Comparison of ENCODE assay signal across 1 cellular context in the genomic region with DNA sequence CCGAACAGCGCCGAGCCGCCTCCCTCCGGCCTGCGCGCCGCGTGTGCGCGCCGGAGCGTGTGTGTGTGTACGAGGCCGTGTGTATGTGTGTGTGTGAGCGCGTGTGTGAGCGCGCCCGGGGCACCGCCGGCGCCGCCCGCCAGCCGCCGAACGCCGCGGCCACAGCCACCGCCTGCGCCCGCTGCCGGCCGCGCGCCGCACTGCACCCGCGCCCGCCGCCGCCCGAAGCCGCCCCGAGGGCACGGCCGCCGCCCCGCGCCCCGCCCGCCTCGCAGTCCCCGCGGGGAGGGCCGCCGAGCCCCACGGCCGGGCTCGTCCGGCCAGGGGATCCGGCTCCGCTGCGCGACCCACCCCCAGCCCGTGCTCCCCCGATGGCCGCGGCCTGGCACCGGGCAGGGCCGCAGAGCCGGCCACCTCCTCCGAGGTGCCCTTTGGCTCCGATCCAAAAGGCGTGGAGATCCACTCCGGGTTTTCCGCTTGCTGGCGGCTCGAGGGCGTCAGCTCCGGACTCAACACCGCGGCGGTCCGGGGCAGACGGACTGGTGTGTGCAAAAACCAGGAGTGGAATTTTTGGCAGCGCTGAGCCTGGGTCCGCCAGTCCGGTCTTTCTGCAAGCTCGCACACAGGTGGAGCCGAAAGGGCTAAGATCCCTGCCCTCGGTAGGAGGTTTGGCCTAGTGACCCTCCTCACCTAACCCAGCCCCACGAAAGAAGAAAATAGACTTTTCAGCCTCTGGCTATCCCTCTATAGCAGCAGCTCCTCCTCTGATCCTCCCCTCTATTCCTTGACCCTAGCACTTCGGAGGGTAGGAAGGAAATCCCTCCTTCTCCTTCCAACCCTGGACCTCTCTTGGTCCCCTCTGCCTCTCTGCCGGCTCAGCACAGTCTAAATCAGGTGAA.
A peak's percentile ranks its signal among the peaks of the same experiment; 100 is the strongest.
TF ChIP-seq lines count a peak whose summit lies in the region.

A gene with protein sequence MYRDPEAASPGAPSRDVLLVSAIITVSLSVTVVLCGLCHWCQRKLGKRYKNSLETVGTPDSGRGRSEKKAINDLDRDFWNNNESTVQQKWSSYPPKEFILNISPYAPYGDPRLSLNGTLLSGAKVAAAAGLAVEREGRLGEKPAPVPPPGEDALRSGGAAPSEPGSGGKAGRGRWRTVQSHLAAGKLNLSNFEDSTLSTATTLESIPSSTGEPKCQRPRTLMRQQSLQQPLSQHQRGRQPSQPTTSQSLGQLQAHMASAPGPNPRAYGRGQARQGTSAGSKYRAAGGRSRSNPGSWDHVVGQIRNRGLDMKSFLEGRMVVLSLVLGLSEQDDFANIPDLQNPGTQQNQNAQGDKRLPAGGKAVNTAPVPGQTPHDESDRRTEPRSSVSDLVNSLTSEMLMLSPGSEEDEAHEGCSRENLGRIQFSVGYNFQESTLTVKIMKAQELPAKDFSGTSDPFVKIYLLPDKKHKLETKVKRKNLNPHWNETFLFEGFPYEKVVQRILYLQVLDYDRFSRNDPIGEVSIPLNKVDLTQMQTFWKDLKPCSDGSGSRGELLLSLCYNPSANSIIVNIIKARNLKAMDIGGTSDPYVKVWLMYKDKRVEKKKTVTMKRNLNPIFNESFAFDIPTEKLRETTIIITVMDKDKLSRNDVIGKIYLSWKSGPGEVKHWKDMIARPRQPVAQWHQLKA (minus strand): TSS at position 47 of the 899 bp plus-strand sequence. CDS start 256 bp downstream, outside the sequence.

TF ChIP-seq in HepG2, 621 proteins besides CTCF, POLR2A, EP300 and RAD21 (continued from another document):
- TF ChIP-seq, protein P1, sequence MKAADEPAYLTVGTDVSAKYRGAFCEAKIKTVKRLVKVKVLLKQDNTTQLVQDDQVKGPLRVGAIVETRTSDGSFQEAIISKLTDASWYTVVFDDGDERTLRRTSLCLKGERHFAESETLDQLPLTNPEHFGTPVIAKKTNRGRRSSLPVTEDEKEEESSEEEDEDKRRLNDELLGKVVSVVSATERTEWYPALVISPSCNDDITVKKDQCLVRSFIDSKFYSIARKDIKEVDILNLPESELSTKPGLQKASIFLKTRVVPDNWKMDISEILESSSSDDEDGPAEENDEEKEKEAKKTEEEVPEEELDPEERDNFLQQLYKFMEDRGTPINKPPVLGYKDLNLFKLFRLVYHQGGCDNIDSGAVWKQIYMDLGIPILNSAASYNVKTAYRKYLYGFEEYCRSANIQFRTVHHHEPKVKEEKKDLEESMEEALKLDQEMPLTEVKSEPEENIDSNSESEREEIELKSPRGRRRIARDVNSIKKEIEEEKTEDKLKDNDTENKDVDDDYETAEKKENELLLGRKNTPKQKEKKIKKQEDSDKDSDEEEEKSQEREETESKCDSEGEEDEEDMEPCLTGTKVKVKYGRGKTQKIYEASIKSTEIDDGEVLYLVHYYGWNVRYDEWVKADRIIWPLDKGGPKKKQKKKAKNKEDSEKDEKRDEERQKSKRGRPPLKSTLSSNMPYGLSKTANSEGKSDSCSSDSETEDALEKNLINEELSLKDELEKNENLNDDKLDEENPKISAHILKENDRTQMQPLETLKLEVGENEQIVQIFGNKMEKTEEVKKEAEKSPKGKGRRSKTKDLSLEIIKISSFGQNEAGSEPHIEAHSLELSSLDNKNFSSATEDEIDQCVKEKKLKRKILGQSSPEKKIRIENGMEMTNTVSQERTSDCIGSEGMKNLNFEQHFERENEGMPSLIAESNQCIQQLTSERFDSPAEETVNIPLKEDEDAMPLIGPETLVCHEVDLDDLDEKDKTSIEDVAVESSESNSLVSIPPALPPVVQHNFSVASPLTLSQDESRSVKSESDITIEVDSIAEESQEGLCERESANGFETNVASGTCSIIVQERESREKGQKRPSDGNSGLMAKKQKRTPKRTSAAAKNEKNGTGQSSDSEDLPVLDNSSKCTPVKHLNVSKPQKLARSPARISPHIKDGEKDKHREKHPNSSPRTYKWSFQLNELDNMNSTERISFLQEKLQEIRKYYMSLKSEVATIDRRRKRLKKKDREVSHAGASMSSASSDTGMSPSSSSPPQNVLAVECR (CRISPR knock-in tag; IDR thresholded peaks at IDR 0.05; ENCODE audit: borderline replicate concordance): no peak
- TF ChIP-seq, protein P2, sequence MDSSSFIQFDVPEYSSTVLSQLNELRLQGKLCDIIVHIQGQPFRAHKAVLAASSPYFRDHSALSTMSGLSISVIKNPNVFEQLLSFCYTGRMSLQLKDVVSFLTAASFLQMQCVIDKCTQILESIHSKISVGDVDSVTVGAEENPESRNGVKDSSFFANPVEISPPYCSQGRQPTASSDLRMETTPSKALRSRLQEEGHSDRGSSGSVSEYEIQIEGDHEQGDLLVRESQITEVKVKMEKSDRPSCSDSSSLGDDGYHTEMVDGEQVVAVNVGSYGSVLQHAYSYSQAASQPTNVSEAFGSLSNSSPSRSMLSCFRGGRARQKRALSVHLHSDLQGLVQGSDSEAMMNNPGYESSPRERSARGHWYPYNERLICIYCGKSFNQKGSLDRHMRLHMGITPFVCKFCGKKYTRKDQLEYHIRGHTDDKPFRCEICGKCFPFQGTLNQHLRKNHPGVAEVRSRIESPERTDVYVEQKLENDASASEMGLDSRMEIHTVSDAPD (CRISPR knock-in tag; IDR thresholded peaks at IDR 0.05): no peak
- TF ChIP-seq U2AF2 (IDR thresholded peaks at IDR 0.05; ENCODE audit: low read depth, low read length) (no peak), NCOR1 (IDR thresholded peaks at IDR 0.05; ENCODE audit: borderline replicate concordance, low read length) (no peak), ZNF775 (CRISPR knock-in tag; IDR thresholded peaks at IDR 0.05; ENCODE audit: borderline replicate concordance) (no peak), ZNF766 (CRISPR knock-in tag; IDR thresholded peaks at IDR 0.05; ENCODE audit: borderline replicate concordance) (no peak), ZSCAN30 (CRISPR knock-in tag; IDR thresholded peaks at IDR 0.05) (no peak), SMAD3 (CRISPR knock-in tag; IDR thresholded peaks at IDR 0.05) (0 out of 2 replicates have a peak, but pooled peaks have one; percentile 44), ZNF678 (CRISPR knock-in tag; IDR thresholded peaks at IDR 0.05) (no peak), ZNF773 (CRISPR knock-in tag; IDR thresholded peaks at IDR 0.05; ENCODE audit: borderline replicate concordance) (no peak), KLF16 (CRISPR knock-in tag; IDR thresholded peaks at IDR 0.05) (peak in 1 of 2 experiments; percentile 70; a peak in 1 of 4 replicates), FOXJ3 (CRISPR knock-in tag; IDR thresholded peaks at IDR 0.05; ENCODE audit: borderline replicate concordance) (no peak), FOXK1 (CRISPR knock-in tag; IDR thresholded peaks at IDR 0.05; ENCODE audit: borderline replicate concordance, low read depth) (peak; percentile 45; the same call in 1 of the 2 replicates), ZNF737 (CRISPR knock-in tag; IDR thresholded peaks at IDR 0.05; ENCODE audit: borderline replicate concordance) (no peak)
- TF ChIP-seq, protein P3, sequence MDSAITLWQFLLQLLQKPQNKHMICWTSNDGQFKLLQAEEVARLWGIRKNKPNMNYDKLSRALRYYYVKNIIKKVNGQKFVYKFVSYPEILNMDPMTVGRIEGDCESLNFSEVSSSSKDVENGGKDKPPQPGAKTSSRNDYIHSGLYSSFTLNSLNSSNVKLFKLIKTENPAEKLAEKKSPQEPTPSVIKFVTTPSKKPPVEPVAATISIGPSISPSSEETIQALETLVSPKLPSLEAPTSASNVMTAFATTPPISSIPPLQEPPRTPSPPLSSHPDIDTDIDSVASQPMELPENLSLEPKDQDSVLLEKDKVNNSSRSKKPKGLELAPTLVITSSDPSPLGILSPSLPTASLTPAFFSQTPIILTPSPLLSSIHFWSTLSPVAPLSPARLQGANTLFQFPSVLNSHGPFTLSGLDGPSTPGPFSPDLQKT (CRISPR knock-in tag; IDR thresholded peaks at IDR 0.05; ENCODE audit: borderline replicate concordance): no peak
- TF ChIP-seq, protein P4, sequence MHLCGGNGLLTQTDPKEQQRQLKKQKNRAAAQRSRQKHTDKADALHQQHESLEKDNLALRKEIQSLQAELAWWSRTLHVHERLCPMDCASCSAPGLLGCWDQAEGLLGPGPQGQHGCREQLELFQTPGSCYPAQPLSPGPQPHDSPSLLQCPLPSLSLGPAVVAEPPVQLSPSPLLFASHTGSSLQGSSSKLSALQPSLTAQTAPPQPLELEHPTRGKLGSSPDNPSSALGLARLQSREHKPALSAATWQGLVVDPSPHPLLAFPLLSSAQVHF (CRISPR knock-in tag; IDR thresholded peaks at IDR 0.05): no peak
- TF ChIP-seq, protein P5, sequence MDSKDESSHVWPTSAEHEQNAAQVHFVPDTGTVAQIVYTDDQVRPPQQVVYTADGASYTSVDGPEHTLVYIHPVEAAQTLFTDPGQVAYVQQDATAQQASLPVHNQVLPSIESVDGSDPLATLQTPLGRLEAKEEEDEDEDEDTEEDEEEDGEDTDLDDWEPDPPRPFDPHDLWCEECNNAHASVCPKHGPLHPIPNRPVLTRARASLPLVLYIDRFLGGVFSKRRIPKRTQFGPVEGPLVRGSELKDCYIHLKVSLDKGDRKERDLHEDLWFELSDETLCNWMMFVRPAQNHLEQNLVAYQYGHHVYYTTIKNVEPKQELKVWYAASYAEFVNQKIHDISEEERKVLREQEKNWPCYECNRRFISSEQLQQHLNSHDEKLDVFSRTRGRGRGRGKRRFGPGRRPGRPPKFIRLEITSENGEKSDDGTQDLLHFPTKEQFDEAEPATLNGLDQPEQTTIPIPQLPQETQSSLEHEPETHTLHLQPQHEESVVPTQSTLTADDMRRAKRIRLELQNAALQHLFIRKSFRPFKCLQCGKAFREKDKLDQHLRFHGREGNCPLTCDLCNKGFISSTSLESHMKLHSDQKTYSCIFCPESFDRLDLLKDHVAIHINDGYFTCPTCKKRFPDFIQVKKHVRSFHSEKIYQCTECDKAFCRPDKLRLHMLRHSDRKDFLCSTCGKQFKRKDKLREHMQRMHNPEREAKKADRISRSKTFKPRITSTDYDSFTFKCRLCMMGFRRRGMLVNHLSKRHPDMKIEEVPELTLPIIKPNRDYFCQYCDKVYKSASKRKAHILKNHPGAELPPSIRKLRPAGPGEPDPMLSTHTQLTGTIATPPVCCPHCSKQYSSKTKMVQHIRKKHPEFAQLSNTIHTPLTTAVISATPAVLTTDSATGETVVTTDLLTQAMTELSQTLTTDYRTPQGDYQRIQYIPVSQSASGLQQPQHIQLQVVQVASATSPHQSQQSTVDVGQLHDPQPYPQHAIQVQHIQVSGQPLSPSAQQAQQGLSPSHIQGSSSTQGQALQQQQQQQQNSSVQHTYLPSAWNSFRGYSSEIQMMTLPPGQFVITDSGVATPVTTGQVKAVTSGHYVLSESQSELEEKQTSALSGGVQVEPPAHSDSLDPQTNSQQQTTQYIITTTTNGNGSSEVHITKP (CRISPR knock-in tag; IDR thresholded peaks at IDR 0.05; ENCODE audit: low read depth): 0 out of 2 replicates have a peak, but pooled peaks have one; percentile 35
- TF ChIP-seq, protein P6, sequence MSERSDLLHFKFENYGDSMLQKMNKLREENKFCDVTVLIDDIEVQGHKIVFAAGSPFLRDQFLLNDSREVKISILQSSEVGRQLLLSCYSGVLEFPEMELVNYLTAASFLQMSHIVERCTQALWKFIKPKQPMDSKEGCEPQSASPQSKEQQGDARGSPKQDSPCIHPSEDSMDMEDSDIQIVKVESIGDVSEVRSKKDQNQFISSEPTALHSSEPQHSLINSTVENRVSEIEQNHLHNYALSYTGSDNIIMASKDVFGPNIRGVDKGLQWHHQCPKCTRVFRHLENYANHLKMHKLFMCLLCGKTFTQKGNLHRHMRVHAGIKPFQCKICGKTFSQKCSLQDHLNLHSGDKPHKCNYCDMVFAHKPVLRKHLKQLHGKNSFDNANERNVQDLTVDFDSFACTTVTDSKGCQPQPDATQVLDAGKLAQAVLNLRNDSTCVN (CRISPR knock-in tag; IDR thresholded peaks at IDR 0.05; ENCODE audit: borderline replicate concordance): peak; percentile 55; the same call in 1 of the 2 replicates
- TF ChIP-seq, protein P7, sequence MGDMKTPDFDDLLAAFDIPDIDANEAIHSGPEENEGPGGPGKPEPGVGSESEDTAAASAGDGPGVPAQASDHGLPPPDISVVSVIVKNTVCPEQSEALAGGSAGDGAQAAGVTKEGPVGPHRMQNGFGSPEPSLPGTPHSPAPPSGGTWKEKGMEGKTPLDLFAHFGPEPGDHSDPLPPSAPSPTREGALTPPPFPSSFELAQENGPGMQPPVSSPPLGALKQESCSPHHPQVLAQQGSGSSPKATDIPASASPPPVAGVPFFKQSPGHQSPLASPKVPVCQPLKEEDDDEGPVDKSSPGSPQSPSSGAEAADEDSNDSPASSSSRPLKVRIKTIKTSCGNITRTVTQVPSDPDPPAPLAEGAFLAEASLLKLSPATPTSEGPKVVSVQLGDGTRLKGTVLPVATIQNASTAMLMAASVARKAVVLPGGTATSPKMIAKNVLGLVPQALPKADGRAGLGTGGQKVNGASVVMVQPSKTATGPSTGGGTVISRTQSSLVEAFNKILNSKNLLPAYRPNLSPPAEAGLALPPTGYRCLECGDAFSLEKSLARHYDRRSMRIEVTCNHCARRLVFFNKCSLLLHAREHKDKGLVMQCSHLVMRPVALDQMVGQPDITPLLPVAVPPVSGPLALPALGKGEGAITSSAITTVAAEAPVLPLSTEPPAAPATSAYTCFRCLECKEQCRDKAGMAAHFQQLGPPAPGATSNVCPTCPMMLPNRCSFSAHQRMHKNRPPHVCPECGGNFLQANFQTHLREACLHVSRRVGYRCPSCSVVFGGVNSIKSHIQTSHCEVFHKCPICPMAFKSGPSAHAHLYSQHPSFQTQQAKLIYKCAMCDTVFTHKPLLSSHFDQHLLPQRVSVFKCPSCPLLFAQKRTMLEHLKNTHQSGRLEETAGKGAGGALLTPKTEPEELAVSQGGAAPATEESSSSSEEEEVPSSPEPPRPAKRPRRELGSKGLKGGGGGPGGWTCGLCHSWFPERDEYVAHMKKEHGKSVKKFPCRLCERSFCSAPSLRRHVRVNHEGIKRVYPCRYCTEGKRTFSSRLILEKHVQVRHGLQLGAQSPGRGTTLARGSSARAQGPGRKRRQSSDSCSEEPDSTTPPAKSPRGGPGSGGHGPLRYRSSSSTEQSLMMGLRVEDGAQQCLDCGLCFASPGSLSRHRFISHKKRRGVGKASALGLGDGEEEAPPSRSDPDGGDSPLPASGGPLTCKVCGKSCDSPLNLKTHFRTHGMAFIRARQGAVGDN (CRISPR knock-in tag; IDR thresholded peaks at IDR 0.05): peak; percentile 64
- TF ChIP-seq, protein P8, sequence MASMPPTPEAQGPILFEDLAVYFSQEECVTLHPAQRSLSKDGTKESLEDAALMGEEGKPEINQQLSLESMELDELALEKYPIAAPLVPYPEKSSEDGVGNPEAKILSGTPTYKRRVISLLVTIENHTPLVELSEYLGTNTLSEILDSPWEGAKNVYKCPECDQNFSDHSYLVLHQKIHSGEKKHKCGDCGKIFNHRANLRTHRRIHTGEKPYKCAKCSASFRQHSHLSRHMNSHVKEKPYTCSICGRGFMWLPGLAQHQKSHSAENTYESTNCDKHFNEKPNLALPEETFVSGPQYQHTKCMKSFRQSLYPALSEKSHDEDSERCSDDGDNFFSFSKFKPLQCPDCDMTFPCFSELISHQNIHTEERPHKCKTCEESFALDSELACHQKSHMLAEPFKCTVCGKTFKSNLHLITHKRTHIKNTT (CRISPR knock-in tag; IDR thresholded peaks at IDR 0.05): no peak
TF ChIP-seq in HepG2: peak in this region for 158.
